In the genomic region with DNA sequence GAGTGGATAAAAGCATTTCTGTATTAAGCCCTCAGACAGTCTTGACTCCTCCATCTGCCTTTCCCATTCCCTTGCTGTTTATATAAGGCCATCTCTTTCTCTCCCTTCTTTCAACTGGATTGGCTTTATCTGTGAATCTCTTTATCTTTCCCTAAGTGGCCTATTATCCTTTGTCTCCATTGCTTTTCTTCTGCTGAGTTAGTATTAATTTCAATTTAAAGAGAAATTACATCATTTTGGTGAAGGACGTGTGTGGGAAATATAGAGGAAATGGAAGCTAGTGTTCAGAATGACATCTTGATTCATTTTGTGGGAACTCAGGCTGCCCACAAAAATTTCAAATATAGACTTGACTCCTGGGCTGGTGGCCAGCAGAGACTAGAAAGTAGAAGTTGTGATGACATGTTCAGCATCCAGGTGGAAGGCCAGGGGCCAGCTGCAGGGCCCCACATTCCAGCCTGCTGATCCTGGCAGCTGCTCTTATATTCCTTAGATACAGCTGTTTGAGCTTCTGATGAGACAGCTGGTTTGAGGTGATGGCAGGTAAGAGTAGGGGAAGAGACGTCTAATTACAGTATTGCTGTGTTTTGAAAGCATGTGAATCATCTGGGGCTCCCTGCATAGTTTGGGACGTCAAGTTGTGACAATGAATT, we compare ENCODE assay signal across 10 cellular contexts. TPM values are rescaled to one million over a fixed set of nuclear protein-coding genes. Genes with fewer than 3 reads are reported as not detected.
A peak's percentile ranks its signal among the peaks of the same experiment; 100 is the strongest.
DNase-seq lines count a peak whose midpoint lies in the region; ATAC-seq and TF ChIP-seq lines count a peak whose summit lies in the region.
"Had no signal": no experiment of that assay in that cellular context is flagged by ENCODE, and none has a peak within 500 bp of the region (broad histone marks: within the 10 kb centered on the region; RNA-seq: fewer than 3 reads in every experiment).

No MANE protein-coding gene starts in this region.

- no peak for TF ChIP-seq POLR2A in prostate gland (IDR thresholded peaks at IDR 0.05)

- H3K4me2 ChIP-seq in mesendoderm (ENCODE audit: low read length), result no peak overlapping the region
- H3K4me2 ChIP-seq: A549 had no signal

- no peak overlapping the region for H2BK120ac ChIP-seq in mesendoderm (ENCODE audit: low read depth, low read length)

- no peak overlapping the region for H3K4ac ChIP-seq in mesendoderm (ENCODE audit: low read depth, low read length)

- no peak overlapping the region for H3K18ac ChIP-seq in mesendoderm (ENCODE audit: low read length)

- no peak overlapping the region for H2BK15ac ChIP-seq in mesendoderm (replicated peaks; ENCODE audit: low read depth)

- H3K4me3 ChIP-seq in prostate gland (no peak overlapping the region), mesendoderm (ENCODE audit: low read length) (no peak overlapping the region)
- H3K4me3 ChIP-seq: A549, colonic mucosa had no signal

- no peak overlapping the region for H2BK5ac ChIP-seq in mesendoderm (ENCODE audit: low read length)

- ATAC-seq in left ventricle myocardium superior (no peak), left cardiac atrium (no peak)
- ATAC-seq: A549 had no signal

- no peak overlapping the region for H3K23ac ChIP-seq in mesendoderm (ENCODE audit: low read length)

- no peak overlapping the region for H4K5ac ChIP-seq in mesendoderm (ENCODE audit: low read length)

- peak; percentile 13 for DNase-seq in NCI-H187 treated with DMSO at 0.1 percent for 48 hours (lab: John Stamatoyannopoulos, UW)
- DNase-seq in NCI-H187 (lab: John Stamatoyannopoulos, UW), result no peak
- peak; percentile 94 for DNase-seq in MV-4-11 (lab: John Stamatoyannopoulos, UW)
- peak; percentile 97 for DNase-seq in amniotic epithelial cell (ENCODE audit: low read depth)
- DNase-seq in prostate gland (ENCODE audit: low spot score), result peak; percentile 10
- DNase-seq in left ventricle myocardium superior, result no peak
- DNase-seq in mesendoderm, result no peak
- DNase-seq in left cardiac atrium, result no peak
- DNase-seq: colonic mucosa had no signal

- no peak overlapping the region for H3K27ac ChIP-seq in prostate gland
- H3K27ac ChIP-seq in mesendoderm (ENCODE audit: low read depth, low read length), result no peak overlapping the region
- H3K27ac ChIP-seq: A549, colonic mucosa had no signal

- intact Hi-C loops in prostate gland (cut with DNase I) (no loop called here), left ventricle myocardium superior (cut with micrococcal nuclease) (no loop called here), left cardiac atrium (cut with DNase I) (no loop called here)

- no peak overlapping the region for H3K9ac ChIP-seq in mesendoderm (ENCODE audit: low read length)

- H3K56ac ChIP-seq in mesendoderm (ENCODE audit: low read length), result no peak overlapping the region

- H3K79me1 ChIP-seq in mesendoderm (ENCODE audit: low read length), result peaks cover 2% of the 10 kb centered on the region

- H3K4me1 ChIP-seq in prostate gland (replicated peaks) (no peaks in the 10 kb centered on the region), mesendoderm (ENCODE audit: control insufficient read depth, low read depth, low read length) (no peaks in the 10 kb centered on the region)
- H3K4me1 ChIP-seq: colonic mucosa had no signal

- no peak for TF ChIP-seq CTCF in prostate gland (IDR thresholded peaks at IDR 0.05)

- no peaks in the 10 kb centered on the region for H3K79me2 ChIP-seq in mesendoderm (ENCODE audit: control insufficient read depth, insufficient read depth, low read length)

- H3K27me3 ChIP-seq in prostate gland (replicated peaks; ENCODE audit: insufficient read depth), result no peaks in the 10 kb centered on the region
- no peaks in the 10 kb centered on the region for H3K27me3 ChIP-seq in mesendoderm (ENCODE audit: insufficient read depth, low read length, poor library complexity)
- H3K27me3 ChIP-seq: colonic mucosa had no signal

- no peak overlapping the region for H4K8ac ChIP-seq in mesendoderm (ENCODE audit: low read depth, low read length)

- H3K36me3 ChIP-seq in prostate gland (no peaks in the 10 kb centered on the region), mesendoderm (ENCODE audit: control insufficient read depth, insufficient read depth, low read length) (no peaks in the 10 kb centered on the region)
- H3K36me3 ChIP-seq: colonic mucosa had no signal

- no peaks in the 10 kb centered on the region for H3K9me3 ChIP-seq in prostate gland
- H3K9me3 ChIP-seq: A549, colonic mucosa had no signal

- WGBS in prostate gland, result 27% methylated on average over 3 of the region's 3 CpGs
- WGBS in mesendoderm (ENCODE audit: extremely low coverage, insufficient coverage, low lambda C conversion rate), result no CpG with 5 or more reads among the region's 3 CpGs

- no peak overlapping the region for H2AK5ac ChIP-seq in mesendoderm (ENCODE audit: low read length)

RNA-seq across cellular contexts. Expression of gene DIS3L2, which starts 52.3 kb away (rescaled TPM):
- total RNA-seq in prostate gland, result 10 to 100 TPM; 30.1 to 71.3 TPM
- total RNA-seq in left ventricle myocardium superior, result 19.6 TPM
- 8.9 TPM for polyA plus RNA-seq in mesendoderm (2013, experiment 1 of 2)
- polyA plus RNA-seq in mesendoderm (2013, experiment 2 of 2), result 9.4 TPM
- 10 to 100 TPM; 17.6 to 18.6 TPM for total RNA-seq in left cardiac atrium

Comparison
In these comparisons a context has a peak if more than half of its experiments do, and no peak if none do; other contexts are left out.
1. DNase-seq: peak in NCI-H187 treated with DMSO at 0.1 percent for 48 hours (single experiment), MV-4-11 (single experiment), amniotic epithelial cell (single experiment) and prostate gland (single experiment); none in NCI-H187 (0 of 2), left ventricle myocardium superior (single experiment), mesendoderm (single experiment) and left cardiac atrium (single experiment).